In the genomic region with DNA sequence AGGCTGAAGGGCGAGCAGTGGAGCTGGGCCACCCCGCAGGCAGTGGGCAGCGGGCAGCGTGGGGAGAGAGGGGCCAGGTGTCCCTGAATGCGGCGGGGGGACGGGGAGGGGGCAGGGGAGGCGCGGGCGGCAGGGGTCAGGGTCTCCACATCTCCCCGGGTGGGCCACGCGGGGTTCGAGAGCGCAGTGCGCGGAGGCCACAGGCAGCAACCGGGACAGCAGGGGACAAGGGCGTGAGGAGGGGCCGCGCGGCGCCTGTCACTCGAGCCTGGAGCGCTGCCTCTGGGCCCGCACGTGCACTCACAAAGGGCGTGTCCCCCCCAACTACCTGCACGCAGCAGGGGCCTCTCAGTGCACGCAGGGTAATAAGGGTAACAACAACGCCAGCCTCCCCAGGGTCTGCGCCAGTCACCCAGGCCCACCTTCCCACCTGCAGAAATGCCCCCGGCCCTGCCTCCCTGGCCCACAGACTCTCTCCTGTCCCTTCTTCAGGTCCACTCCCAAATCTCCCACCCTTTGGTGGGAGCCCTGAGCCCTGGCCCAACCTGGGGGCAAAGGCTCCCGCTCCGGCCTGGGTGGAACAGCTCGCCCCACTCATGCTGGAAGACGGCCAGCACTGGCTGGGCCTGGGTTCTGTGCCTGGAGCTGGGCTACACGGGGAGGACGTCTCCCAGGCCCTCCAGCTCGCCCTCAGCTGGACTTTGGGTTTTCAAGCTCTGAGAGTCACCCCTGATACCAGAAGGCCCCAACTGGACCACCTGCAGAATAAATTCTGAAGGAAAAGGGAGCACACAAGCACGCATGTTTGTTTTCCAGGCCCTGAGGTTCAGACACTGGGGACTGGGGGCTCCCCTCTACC, we compare ENCODE assay signal across 10 cellular contexts. TPM values are rescaled to one million over a fixed set of nuclear protein-coding genes. Genes with fewer than 3 reads are reported as not detected.
DNase-seq lines count a peak whose midpoint lies in the region; ATAC-seq and TF ChIP-seq lines count a peak whose summit lies in the region.
"Had no signal": no experiment of that assay in that cellular context is flagged by ENCODE, and none has a peak within 500 bp of the region (broad histone marks: within the 10 kb centered on the region; RNA-seq: fewer than 3 reads in every experiment).

No MANE protein-coding gene starts in this region.

- no peak for TF ChIP-seq CTCF in transverse colon (IDR thresholded peaks at IDR 0.05)
- TF ChIP-seq CTCF in GM13976 (IDR thresholded peaks at IDR 0.05; ENCODE audit: borderline replicate concordance, control extremely low read depth, extremely low read depth, insufficient read depth, missing control alignments) = no peak

- peak overlapping the region; percentile 64 for H3K4me3 Mint-ChIP-seq in activated T-cell treated with anti-CD3 and anti-CD28 coated beads, Interleukin-2, amount 50 U/mL, for 4 hours

- H3K9me3 ChIP-seq in mesenchymal stem cell (ENCODE audit: control insufficient read depth, low read length) = peaks cover 6% of the 10 kb centered on the region
- peaks cover 0 to 5% of the 10 kb centered on the region in 2 donors for H3K9me3 ChIP-seq in transverse colon

- peaks cover 0 to 39% of the 10 kb centered on the region in 2 experiments for H3K36me3 ChIP-seq in mesenchymal stem cell (ENCODE audit: control insufficient read depth in 1 of 2, insufficient read depth in 2 of 2, low read depth in 1 of 2, low read length in 2 of 2)
- H3K36me3 ChIP-seq in transverse colon = no peaks in the 10 kb centered on the region

- peaks cover 10% of the 10 kb centered on the region for H3K4me1 Mint-ChIP-seq in activated T-cell treated with anti-CD3 and anti-CD28 coated beads, Interleukin-2, amount 50 U/mL, for 4 hours (ENCODE audit: low read depth)

- no peaks in the 10 kb centered on the region for H3K27me3 Mint-ChIP-seq in activated T-cell treated with anti-CD3 and anti-CD28 coated beads, Interleukin-2, amount 50 U/mL, for 4 hours (ENCODE audit: low read depth)

- H3K23ac ChIP-seq in mesenchymal stem cell (ENCODE audit: low read length in 2 of 2) = no peak overlapping the region

- no peak overlapping the region for H3K18ac ChIP-seq in mesenchymal stem cell (ENCODE audit: low read depth in 1 of 2, low read length in 2 of 2)

- in situ Hi-C loops in transverse colon (cut with MboI; ENCODE audit: low pct_ligation_motif_present in 1 of 4, low pct_unique_long_range_greater_than_20kb in 1 of 4, low sequenced_read_pairs in 3 of 4) = no loop called here
- in situ Hi-C loops in GM13976 (cut with MboI; ENCODE audit: low sequenced_read_pairs, unreplicated experiment) = no loop called here

- TF ChIP-seq POLR2A in transverse colon (IDR thresholded peaks at IDR 0.05) = no peak

- H3K4me3 ChIP-seq in mesenchymal stem cell (ENCODE audit: insufficient read depth in 1 of 2, low read depth in 1 of 2, low read length in 2 of 2) (peak overlapping the region; percentile 10 to 90), transverse colon (peak overlapping the region; percentile 25 to 43 (median 33))

- H3K79me1 ChIP-seq in mesenchymal stem cell (replicated peaks; ENCODE audit: low read length, poor library complexity, severe bottlenecking) = peaks cover 61% of the 10 kb centered on the region

- no peak overlapping the region for H2BK15ac ChIP-seq in mesenchymal stem cell (ENCODE audit: low read depth, poor library complexity, severe bottlenecking)

- ATAC-seq in activated T-cell treated with anti-CD3 and anti-CD28 coated beads, Interleukin-2, amount 50 U/mL, for 4 hours = peak; percentile 21 to 41

- no peak overlapping the region for H2BK12ac ChIP-seq in mesenchymal stem cell (ENCODE audit: low read length in 2 of 2)

- H2BK5ac ChIP-seq in mesenchymal stem cell (ENCODE audit: low read depth, low read length, poor library complexity, severe bottlenecking) = no peak overlapping the region

- no peak for TF ChIP-seq EP300 in transverse colon (IDR thresholded peaks at IDR 0.05; ENCODE audit: low read depth)

- H2BK120ac ChIP-seq in mesenchymal stem cell (ENCODE audit: low read depth, low read length) = no peak overlapping the region

- no peak overlapping the region for H2AFZ ChIP-seq in mesenchymal stem cell (ENCODE audit: low read depth, low read length)

- H3K36me3 Mint-ChIP-seq in activated T-cell treated with anti-CD3 and anti-CD28 coated beads, Interleukin-2, amount 50 U/mL, for 4 hours (ENCODE audit: insufficient read depth) = peaks cover 6% of the 10 kb centered on the region

- H3K27me3 ChIP-seq in mesenchymal stem cell (ENCODE audit: control insufficient read depth in 1 of 2, insufficient read depth in 1 of 2, low read length in 2 of 2) (no peaks in the 10 kb centered on the region), transverse colon (no peaks in the 10 kb centered on the region)

- H3K27ac ChIP-seq in cingulate gyrus (ENCODE audit: low read depth, low read length) (peak overlapping the region; percentile 87), mesenchymal stem cell (ENCODE audit: low read length, poor library complexity, severe bottlenecking) (no peak overlapping the region), transverse colon (no peak overlapping the region)

- H3K9me3 Mint-ChIP-seq in activated T-cell treated with anti-CD3 and anti-CD28 coated beads, Interleukin-2, amount 50 U/mL, for 4 hours = peaks cover 5% of the 10 kb centered on the region

- H2AK5ac ChIP-seq in mesenchymal stem cell (ENCODE audit: low read length, severe bottlenecking) = no peak overlapping the region

- no peak overlapping the region for H3K14ac ChIP-seq in mesenchymal stem cell (ENCODE audit: low read length in 2 of 2)

- H3K4me1 ChIP-seq in mesenchymal stem cell (ENCODE audit: control insufficient read depth, insufficient read depth, low read depth, low read length) (peaks cover 30% of the 10 kb centered on the region), transverse colon (peaks cover 4 to 16% (median 7%) of the 10 kb centered on the region in 4 donors)

- no peak overlapping the region for H3K4me2 ChIP-seq in mesenchymal stem cell (ENCODE audit: low read length, poor library complexity, severe bottlenecking)

- H4K8ac ChIP-seq in mesenchymal stem cell (ENCODE audit: low read length) = no peak overlapping the region

- H4K91ac ChIP-seq in mesenchymal stem cell (ENCODE audit: low read length) = peak overlapping the region; percentile 16

- peak overlapping the region; percentile 95 for H3K9ac ChIP-seq in mesenchymal stem cell (ENCODE audit: low read length)

- no peak overlapping the region for H3K4ac ChIP-seq in mesenchymal stem cell (ENCODE audit: low read depth in 1 of 2, low read length in 2 of 2)

- DNase-seq in activated T-cell treated with anti-CD3 and anti-CD28 coated beads, Interleukin-2, amount 50 U/mL, for 4 hours = no peak
- DNase-seq in activated T-cell treated with anti-CD3 and anti-CD28 coated beads, Interleukin-2, amount 50 U/mL, for 1 hour = no peak
- no peak for DNase-seq in mesenchymal stem cell
- DNase-seq in transverse colon = no peak
- DNase-seq in GM13976 (ENCODE audit: low spot score) = no peak
- DNase-seq in NAMALWA (ENCODE audit: low spot score) = no peak
- no peak for DNase-seq in SW480 (ENCODE audit: low spot score)
- DNase-seq: NCI-H2081 treated with DMSO at 0.1 percent for 48 hours had no signal

- 86% methylated on average over 40 of the region's 41 CpGs for whole genome bisulfite sequencing in mesenchymal stem cell
- WGBS in transverse colon (ENCODE audit: low coverage in 1 of 2), 2 donors = 55% methylated on average over 39 of the region's 41 CpGs; no CpG with 5 or more reads in 1 of the 2 donors

- intact Hi-C loops in transverse colon (cut with DNase I; ENCODE audit: low total_unique reads) = no loop called here

RNA-seq across cellular contexts. Expression of a gene that starts 53.2 kb away (rescaled TPM):
- total RNA-seq in activated T-cell treated with anti-CD3 and anti-CD28 coated beads, Interleukin-2, amount 50 U/mL, for 4 hours = 10 to 100 TPM in 1 of 3 donors, 1 to 10 TPM in 2; 7.0 to 10.1 (median 7.1) TPM
- 1.0 TPM for polyA plus RNA-seq in mesenchymal stem cell (2013, experiment 1 of 2)
- polyA plus RNA-seq in mesenchymal stem cell (2013, experiment 2 of 2) = 1.2 TPM
- total RNA-seq in transverse colon = 100 to 1,000 TPM in 1 of 4 donors, 10 to 100 TPM in 3; 44.8 to 110 (median 69.6) TPM

RNA-seq across cellular contexts. Expression of a gene that starts 53.5 kb away (rescaled TPM):
- total RNA-seq in activated T-cell treated with anti-CD3 and anti-CD28 coated beads, Interleukin-2, amount 50 U/mL, for 4 hours = not detected
- 0.03 TPM for polyA plus RNA-seq in mesenchymal stem cell (2013, experiment 1 of 2)
- polyA plus RNA-seq in mesenchymal stem cell (2013, experiment 2 of 2) = not detected
- total RNA-seq in transverse colon = under 1 TPM in 3 of 4 donors, not detected in 1; 0.32 to 0.82 (median 0.60) TPM
- total RNA-seq: myocyte had no signal

Comparison
In these comparisons a context has a peak if more than half of its experiments do, and no peak if none do; other contexts are left out.
1. RNA of a gene that starts 53.2 kb away (total RNA-seq): 44.8 to 110 TPM in transverse colon; 7.0 to 10.1 TPM in activated T-cell treated with anti-CD3 and anti-CD28 coated beads, Interleukin-2, amount 50 U/mL, for 4 hours; every median in the first group is over 4 times any median in the second.